ENCODE assay signal across 23 cellular contexts in genomic region chr6:33984466-33985332, GRCh38.
DNase-seq lines count a peak whose midpoint lies in the region; ATAC-seq and TF ChIP-seq lines count a peak whose summit lies in the region.
"Had no signal": no experiment of that assay in that cellular context is flagged by ENCODE, and none has a peak within 500 bp of the region (broad histone marks: within the 10 kb centered on the region; RNA-seq: fewer than 3 reads in every experiment).

No MANE protein-coding gene starts in this region.

- peak overlapping the region; percentile 80 to 89 (median 84) for H3K27ac Mint-ChIP-seq in nephron
- H3K27ac Mint-ChIP-seq in activated naive CD8-positive, alpha-beta T cell treated with anti-CD3 and anti-CD28 coated beads for 36 hours, result no peak overlapping the region
- no peak overlapping the region for H3K27ac Mint-ChIP-seq in HFFc6
- H3K27ac Mint-ChIP-seq: activated T-cell treated with anti-CD3 and anti-CD28 coated beads, Interleukin-2, amount 50 U/mL, for 24 hours; effector memory CD8-positive, alpha-beta T cell had no signal

- intact Hi-C loops in cardiac septum (cut with DNase I), result no loop called here
- intact Hi-C loops in left cardiac atrium (cut with DNase I), result no loop called here
- intact Hi-C loops in colonic mucosa (cut with DNase I), result no loop called here
- intact Hi-C loops in upper lobe of right lung (cut with DNase I), result no loop called here

- peaks cover 2% of the 10 kb centered on the region for H3K9me3 Mint-ChIP-seq in nephron
- H3K9me3 Mint-ChIP-seq in activated naive CD8-positive, alpha-beta T cell treated with anti-CD3 and anti-CD28 coated beads for 36 hours, result no peaks in the 10 kb centered on the region
- peaks cover 4% of the 10 kb centered on the region; the same call in 1 of the 2 replicates for H3K9me3 Mint-ChIP-seq in HFFc6
- H3K9me3 Mint-ChIP-seq: activated T-cell treated with anti-CD3 and anti-CD28 coated beads, Interleukin-2, amount 50 U/mL, for 24 hours; effector memory CD8-positive, alpha-beta T cell had no signal

- no peak overlapping the region for H3K27ac ChIP-seq in colonic mucosa
- no peak overlapping the region for H3K27ac ChIP-seq in upper lobe of right lung
- H3K27ac ChIP-seq: brain microvascular endothelial cell, heart left ventricle, KMS-11, SJSA1 had no signal

- H3K4me3 ChIP-seq in colonic mucosa (no peak overlapping the region), upper lobe of right lung (no peak overlapping the region)
- H3K4me3 ChIP-seq: heart left ventricle, SJSA1, transverse colon had no signal

- peaks cover 15% of the 10 kb centered on the region for H3K27me3 Mint-ChIP-seq in nephron (ENCODE audit: low read depth)
- H3K27me3 Mint-ChIP-seq in activated naive CD8-positive, alpha-beta T cell treated with anti-CD3 and anti-CD28 coated beads for 36 hours, result peaks cover 3% of the 10 kb centered on the region
- H3K27me3 Mint-ChIP-seq in HFFc6 (ENCODE audit: insufficient read depth), result peaks cover 41% of the 10 kb centered on the region
- H3K27me3 Mint-ChIP-seq: activated T-cell treated with anti-CD3 and anti-CD28 coated beads, Interleukin-2, amount 50 U/mL, for 24 hours had no signal

- H3K27me3 ChIP-seq in colonic mucosa (no peaks in the 10 kb centered on the region), upper lobe of right lung (no peaks in the 10 kb centered on the region)
- H3K27me3 ChIP-seq: brain microvascular endothelial cell, SJSA1, transverse colon had no signal

- H3K4me1 ChIP-seq in colonic mucosa, result no peaks in the 10 kb centered on the region
- no peaks in the 10 kb centered on the region for H3K4me1 ChIP-seq in upper lobe of right lung
- H3K4me1 ChIP-seq: SJSA1 had no signal

- DNase-seq in cardiac septum (ENCODE audit: low spot score) (peak; percentile 67), left cardiac atrium (no peak), colonic mucosa (peak; percentile 18), upper lobe of right lung (peak; percentile 40), HFFc6 (no peak)
- no peak for DNase-seq in effector CD4-positive, alpha-beta T cell
- DNase-seq in activated naive CD8-positive, alpha-beta T cell treated with anti-CD3 and anti-CD28 coated beads for 36 hours, result no peak
- DNase-seq: activated CD8-positive, alpha-beta memory T cell treated with anti-CD3 and anti-CD28 coated beads for 24 hours; activated naive CD4-positive, alpha-beta T cell; activated T-cell treated with anti-CD3 and anti-CD28 coated beads, Interleukin-2, amount 50 U/mL, for 24 hours; brain microvascular endothelial cell; effector memory CD8-positive, alpha-beta T cell; mammary epithelial cell; NCI-H1436 treated with DMSO at 0.1 percent for 48 hours; NCI-H2107; NCI-H748 treated with DMSO at 0.1 percent for 48 hours; nucleus accumbens; RPMI8226; transverse colon had no signal

- TF ChIP-seq CTCF in colonic mucosa (IDR thresholded peaks at IDR 0.05) (no peak), nephron (IDR thresholded peaks at IDR 0.05; ENCODE audit: unreplicated experiment in 3 of 3) (no peak), upper lobe of right lung (IDR thresholded peaks at IDR 0.05) (no peak), HFFc6 (IDR thresholded peaks at IDR 0.05) (no peak)

- H3K4me1 Mint-ChIP-seq in nephron (peaks cover 59% of the 10 kb centered on the region), HFFc6 (ENCODE audit: low read depth) (no peaks in the 10 kb centered on the region)
- H3K4me1 Mint-ChIP-seq in activated naive CD8-positive, alpha-beta T cell treated with anti-CD3 and anti-CD28 coated beads for 36 hours, result peaks cover 2% of the 10 kb centered on the region

- no peak for ATAC-seq in left cardiac atrium
- ATAC-seq in upper lobe of right lung, result no peak
- ATAC-seq: effector memory CD8-positive, alpha-beta T cell; heart left ventricle had no signal

- H3K36me3 Mint-ChIP-seq in nephron (ENCODE audit: low read depth), result no peaks in the 10 kb centered on the region
- no peaks in the 10 kb centered on the region for H3K36me3 Mint-ChIP-seq in activated naive CD8-positive, alpha-beta T cell treated with anti-CD3 and anti-CD28 coated beads for 36 hours
- H3K36me3 Mint-ChIP-seq in HFFc6 (ENCODE audit: low read depth), result no peaks in the 10 kb centered on the region

- peak overlapping the region in 1 of 3 experiments; percentile 13 for H3K4me3 Mint-ChIP-seq in nephron
- no peak overlapping the region for H3K4me3 Mint-ChIP-seq in activated naive CD8-positive, alpha-beta T cell treated with anti-CD3 and anti-CD28 coated beads for 36 hours
- H3K4me3 Mint-ChIP-seq in HFFc6, result no peak overlapping the region
- H3K4me3 Mint-ChIP-seq: activated T-cell treated with anti-CD3 and anti-CD28 coated beads, Interleukin-2, amount 50 U/mL, for 24 hours; effector memory CD8-positive, alpha-beta T cell had no signal

- H3K36me3 ChIP-seq in colonic mucosa (no peaks in the 10 kb centered on the region), upper lobe of right lung (no peaks in the 10 kb centered on the region)
- H3K36me3 ChIP-seq: brain microvascular endothelial cell, heart left ventricle, SJSA1, transverse colon had no signal

- H3K9me3 ChIP-seq in colonic mucosa (no peaks in the 10 kb centered on the region), upper lobe of right lung (no peaks in the 10 kb centered on the region)
- H3K9me3 ChIP-seq: heart left ventricle, SJSA1, transverse colon had no signal

- no peak overlapping the region for H3K9ac ChIP-seq in colonic mucosa (ENCODE audit: low read depth in 2 of 2, low read length in 2 of 2)
- H3K9ac ChIP-seq: KMS-11 had no signal

Comparison
In these comparisons a context has a peak if more than half of its experiments do, and no peak if none do; other contexts are left out.
1. DNase-seq: peak in cardiac septum (single experiment), colonic mucosa (single experiment) and upper lobe of right lung (single experiment); none in left cardiac atrium (single experiment), effector CD4-positive, alpha-beta T cell (single experiment), activated naive CD8-positive, alpha-beta T cell treated with anti-CD3 and anti-CD28 coated beads for 36 hours (single experiment) and HFFc6 (single experiment).
2. H3K27ac Mint-ChIP-seq: peak in nephron (3 of 3); none in activated naive CD8-positive, alpha-beta T cell treated with anti-CD3 and anti-CD28 coated beads for 36 hours (single experiment) and HFFc6 (single experiment).